In the genomic region with DNA sequence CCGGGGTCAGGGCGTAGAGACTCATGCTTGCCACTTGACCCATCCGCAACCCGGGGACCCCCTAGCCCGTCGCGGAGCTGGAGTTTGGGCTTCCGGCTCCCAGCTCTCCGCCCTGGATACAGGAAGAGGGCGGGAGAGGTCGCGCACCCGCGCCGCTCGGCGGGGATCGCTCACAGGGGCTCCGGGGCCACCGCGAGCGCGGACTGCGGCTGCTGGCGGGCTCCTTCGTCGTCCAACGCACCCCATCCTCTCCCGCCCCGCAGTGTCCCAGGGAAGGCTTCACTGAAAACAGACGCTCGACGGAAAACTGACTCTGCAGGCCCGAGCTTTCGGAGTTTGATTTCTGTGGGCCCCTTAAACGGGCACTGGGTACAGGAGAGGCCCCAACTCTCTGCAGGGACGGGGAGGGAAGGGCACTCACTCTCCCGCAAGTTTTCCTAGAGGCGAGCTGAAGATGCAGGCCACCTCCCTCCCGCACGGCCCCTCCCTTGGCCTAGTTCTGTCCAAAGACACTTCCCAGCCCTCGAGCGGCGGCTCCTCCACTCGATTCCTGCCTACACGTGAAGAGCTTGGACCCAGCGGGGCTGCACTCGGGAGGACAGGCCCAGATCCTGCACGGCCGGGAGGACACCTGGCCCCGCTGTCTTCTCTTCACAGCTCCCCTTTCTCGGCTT, we compare ENCODE assay signal across 9 cellular contexts. TPM values are rescaled to one million over a fixed set of nuclear protein-coding genes. Genes with fewer than 3 reads are reported as not detected.
DNase-seq lines count a peak whose midpoint lies in the region; ATAC-seq and TF ChIP-seq lines count a peak whose summit lies in the region.
"Had no signal": no experiment of that assay in that cellular context is flagged by ENCODE, and none has a peak within 500 bp of the region (broad histone marks: within the 10 kb centered on the region; RNA-seq: fewer than 3 reads in every experiment).

No MANE protein-coding gene starts in this region.

- no peaks in the 10 kb centered on the region for H3K9me3 Mint-ChIP-seq in central memory CD8-positive, alpha-beta T cell
- H3K9me3 Mint-ChIP-seq in naive thymus-derived CD4-positive, alpha-beta T cell, result peaks cover 0 to 26% (median 6%) of the 10 kb centered on the region in 11 donors

- no peak overlapping the region for H3K9ac ChIP-seq in BLaER1

- ATAC-seq in central memory CD8-positive, alpha-beta T cell (replicated peaks; ENCODE audit: extremely low read depth, poor library complexity, severe bottlenecking), result no peak
- ATAC-seq in naive thymus-derived CD4-positive, alpha-beta T cell, result peak; percentile 17
- ATAC-seq in GM18867 (IDR thresholded peaks at IDR 0.05; ENCODE audit: unreplicated experiment) (no peak), HG03521 (IDR thresholded peaks at IDR 0.05; ENCODE audit: unreplicated experiment) (no peak)

- in situ Hi-C loops in GM13977 (cut with MboI; ENCODE audit: low pct_unique_long_range_greater_than_20kb, low sequenced_read_pairs, unreplicated experiment), result no loop called here

- POLR2A ChIA-PET in naive thymus-derived CD4-positive, alpha-beta T cell (lab: Charles Lee), result interaction anchor here (0.6 to 1.3 kb wide), 3 partner anchors 21 to 100 kb away, joined by 3 to 5 read pairs (median 3); no protein-coding TSS in a partner anchor

- H4K20me1 ChIP-seq in BLaER1, result no peaks in the 10 kb centered on the region

- H3K27me3 ChIP-seq in BLaER1, result peaks cover 79% of the 10 kb centered on the region
- H3K27me3 ChIP-seq in naive thymus-derived CD4-positive, alpha-beta T cell (ENCODE audit: control insufficient read depth in 2 of 2, insufficient read depth in 2 of 2, low read length in 2 of 2), result peaks cover 53 to 57% of the 10 kb centered on the region in 2 donors

- peaks cover 70% of the 10 kb centered on the region for H3K9me3 ChIP-seq in BLaER1
- no peaks in the 10 kb centered on the region for H3K9me3 ChIP-seq in naive thymus-derived CD4-positive, alpha-beta T cell (ENCODE audit: control insufficient read depth in 2 of 3, low read length in 3 of 3)

- intact Hi-C loops in naive thymus-derived CD4-positive, alpha-beta T cell (cut with micrococcal nuclease), result loop anchor here in 1 of 2 donors (1.0 to 2.0 kb wide), 3 partner anchors 7 to 84 kb away; no protein-coding TSS in a partner anchor

- H3K27ac Mint-ChIP-seq in central memory CD8-positive, alpha-beta T cell (ENCODE audit: low read depth), result no peak overlapping the region
- peak overlapping the region in 2 of 9 donors; percentile 9 to 14 for H3K27ac Mint-ChIP-seq in naive thymus-derived CD4-positive, alpha-beta T cell

- peaks cover 8% of the 10 kb centered on the region; the same call in 1 of the 2 replicates for H3K36me3 ChIP-seq in BLaER1
- no peaks in the 10 kb centered on the region for H3K36me3 ChIP-seq in naive thymus-derived CD4-positive, alpha-beta T cell (ENCODE audit: control insufficient read depth in 2 of 3, insufficient read depth in 3 of 3, low read length in 3 of 3)

- peak; percentile 44 for DNase-seq in GM13977 (ENCODE audit: low spot score)
- DNase-seq in central memory CD8-positive, alpha-beta T cell (ENCODE audit: low spot score in 2 of 2), result no peak
- peak in 1 of 9 donors; percentile 4 for DNase-seq in naive thymus-derived CD4-positive, alpha-beta T cell
- no peak for DNase-seq in stimulated activated CD4-positive, alpha-beta T cell treated with anti-CD3 and anti-CD28 coated beads, Interleukin-4, amount 100 ng/mL, for 1 hour
- no peak for DNase-seq in effector CD4-positive, alpha-beta T cell
- DNase-seq: left cardiac atrium had no signal

- peaks cover 10% of the 10 kb centered on the region for H3K36me3 Mint-ChIP-seq in central memory CD8-positive, alpha-beta T cell (ENCODE audit: insufficient read depth)
- peaks cover 0 to 17% (median 3%) of the 10 kb centered on the region in 5 donors for H3K36me3 Mint-ChIP-seq in naive thymus-derived CD4-positive, alpha-beta T cell

- H3K4me3 ChIP-seq in BLaER1, result peak overlapping the region; percentile 36; the same call in 1 of the 2 replicates
- H3K4me3 ChIP-seq in naive thymus-derived CD4-positive, alpha-beta T cell (ENCODE audit: low read length), result peak overlapping the region; percentile 46

- no peak overlapping the region for H3K4me2 ChIP-seq in BLaER1

- CTCF ChIA-PET in naive thymus-derived CD4-positive, alpha-beta T cell (lab: Charles Lee), result interaction anchor here (0.7 to 2.9 kb wide), 3 partner anchors 46 to 1172 kb away, joined by 3 to 9 read pairs (median 3); no protein-coding TSS in a partner anchor

- H3K4me1 Mint-ChIP-seq in central memory CD8-positive, alpha-beta T cell, result peaks cover 23% of the 10 kb centered on the region
- H3K4me1 Mint-ChIP-seq in naive thymus-derived CD4-positive, alpha-beta T cell, result peaks cover 5 to 53% (median 28%) of the 10 kb centered on the region in 7 donors

- H3K27me3 Mint-ChIP-seq in central memory CD8-positive, alpha-beta T cell, result peaks cover 99% of the 10 kb centered on the region
- peaks cover 81 to 92% (median 88%) of the 10 kb centered on the region in 5 donors for H3K27me3 Mint-ChIP-seq in naive thymus-derived CD4-positive, alpha-beta T cell

- TF ChIP-seq CTCF in GM13977 (IDR thresholded peaks at IDR 0.05; ENCODE audit: extremely low read depth, insufficient read depth, missing control alignments), result no peak

- H3K4me3 Mint-ChIP-seq in central memory CD8-positive, alpha-beta T cell, result peak overlapping the region; percentile 60
- peak overlapping the region; percentile 37 to 82 (median 73) for H3K4me3 Mint-ChIP-seq in naive thymus-derived CD4-positive, alpha-beta T cell

- H3K27ac ChIP-seq in BLaER1, result no peak overlapping the region
- H3K27ac ChIP-seq in naive thymus-derived CD4-positive, alpha-beta T cell (ENCODE audit: low read depth, low read length), result no peak overlapping the region

- no peaks in the 10 kb centered on the region for H3K4me1 ChIP-seq in BLaER1
- H3K4me1 ChIP-seq in naive thymus-derived CD4-positive, alpha-beta T cell (ENCODE audit: control insufficient read depth in 2 of 2, insufficient read depth in 2 of 2, low read length in 2 of 2), result peaks cover 16 to 35% of the 10 kb centered on the region in 2 donors

RNA-seq across cellular contexts. Expression of gene OLIG3, which starts 5.3 kb away (rescaled TPM):
- total RNA-seq in naive thymus-derived CD4-positive, alpha-beta T cell, result not detected
- polyA plus RNA-seq in naive thymus-derived CD4-positive, alpha-beta T cell, result not detected
- total RNA-seq: left cardiac atrium had no signal
